ENCODE assay signal across 9 cellular contexts in the genomic region with DNA sequence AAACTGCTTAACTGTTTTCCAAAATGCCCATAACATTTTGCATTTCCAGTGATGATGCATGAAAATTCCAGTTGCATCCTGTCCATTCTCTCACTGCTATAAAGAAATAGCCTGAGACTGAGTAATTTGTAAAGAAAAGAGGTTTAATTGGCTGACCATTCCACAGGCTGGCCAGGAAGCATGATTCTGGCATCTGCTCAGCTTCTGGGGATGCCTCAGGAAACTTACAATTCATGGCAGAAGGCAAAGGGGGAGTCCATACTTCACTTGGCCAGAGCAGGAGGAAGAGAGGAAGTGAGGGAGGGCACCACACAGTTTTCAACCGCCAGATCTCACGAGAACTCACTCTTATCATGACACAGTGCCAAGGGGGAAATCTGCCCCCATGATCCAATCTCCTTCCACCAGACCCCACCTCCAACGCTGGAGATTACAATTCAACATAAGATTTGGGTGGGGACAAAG. TPM values are rescaled to one million over a fixed set of nuclear protein-coding genes. Genes with fewer than 3 reads are reported as not detected.
A peak's percentile ranks its signal among the peaks of the same experiment; 100 is the strongest.
DNase-seq lines count a peak whose midpoint lies in the region; ATAC-seq, FAIRE-seq and TF ChIP-seq lines count a peak whose summit lies in the region.
"Had no signal": no experiment of that assay in that cellular context is flagged by ENCODE, and none has a peak within 500 bp of the region (broad histone marks: within the 10 kb centered on the region; RNA-seq: fewer than 3 reads in every experiment).

No MANE protein-coding gene starts in this region.

- no peak overlapping the region for H3K9ac ChIP-seq in liver (ENCODE audit: low read depth in 1 of 2, low read length in 2 of 2)

- FAIRE-seq in D721Med (lab: Jason Lieb, UNC): no peak

- no peak for TF ChIP-seq RAD21 in liver (IDR thresholded peaks at IDR 0.05)

- H3K27ac ChIP-seq in KOPT-K1 (ENCODE audit: low read depth, low read length, poor library complexity, severe bottlenecking): peak overlapping the region; percentile 73
- peak overlapping the region; percentile 5 to 64 for H3K27ac ChIP-seq in liver (ENCODE audit: low read depth in 1 of 2, low read length in 2 of 2)
- peak overlapping the region; percentile 84 to 91 for H3K27ac ChIP-seq in uterus

- TF ChIP-seq CTCF in AG10803 (conservative IDR thresholded peaks at IDR 0.05; ENCODE audit: low read length) (no peak), liver (IDR thresholded peaks at IDR 0.05; ENCODE audit: low read depth, low read length, missing input control) (no peak), uterus (IDR thresholded peaks at IDR 0.05) (no peak), D721Med (IDR thresholded peaks at IDR 0.05; ENCODE audit: insufficient read depth, missing control alignments) (no peak)

- no peak for TF ChIP-seq POLR2A in uterus (IDR thresholded peaks at IDR 0.05)

- H3K27me3 Mint-ChIP-seq in activated naive CD4-positive, alpha-beta T cell treated with anti-CD3 and anti-CD28 coated beads, Interleukin-2, amount 50 U/mL, for 24 hours: no peaks in the 10 kb centered on the region

- H3K9me3 ChIP-seq in KOPT-K1 (ENCODE audit: insufficient read depth, low read length, poor library complexity, severe bottlenecking): no peaks in the 10 kb centered on the region
- H3K9me3 ChIP-seq in liver (ENCODE audit: control insufficient read depth in 4 of 4, low read length in 3 of 4): no peaks in the 10 kb centered on the region
- H3K9me3 ChIP-seq in uterus: no peaks in the 10 kb centered on the region

- peaks cover 34% of the 10 kb centered on the region for H3K36me3 Mint-ChIP-seq in activated naive CD4-positive, alpha-beta T cell treated with anti-CD3 and anti-CD28 coated beads, Interleukin-2, amount 50 U/mL, for 24 hours

- H3K4me1 ChIP-seq in liver (ENCODE audit: control insufficient read depth in 4 of 4, insufficient read depth in 4 of 4, low read length in 3 of 4) (peaks cover 3 to 12% (median 8%) of the 10 kb centered on the region in 4 donors), uterus (peaks cover 0 to 6% of the 10 kb centered on the region in 2 donors)

- H3K4me3 ChIP-seq in AG10803 (ENCODE audit: low read length): no peak overlapping the region
- H3K4me3 ChIP-seq in liver (ENCODE audit: low read depth in 1 of 3, low read length in 3 of 3): no peak overlapping the region
- no peak overlapping the region for H3K4me3 ChIP-seq in uterus

- intact Hi-C loops in uterus (cut with DNase I; ENCODE audit: low total_unique reads): no loop called here

- peak; percentile 85 for DNase-seq in AG10803 (ENCODE audit: low read depth)
- DNase-seq in uterus: no peak
- no peak for DNase-seq in D721Med (ENCODE audit: insufficient read length, low spot score)
- DNase-seq in HuH-7.5 (ENCODE audit: low spot score): no peak

- peaks cover 69% of the 10 kb centered on the region for H3K4me1 Mint-ChIP-seq in activated naive CD4-positive, alpha-beta T cell treated with anti-CD3 and anti-CD28 coated beads, Interleukin-2, amount 50 U/mL, for 24 hours

- H3K27me3 ChIP-seq in liver (ENCODE audit: control insufficient read depth in 4 of 4, insufficient read depth in 4 of 4, low read length in 3 of 4) (no peaks in the 10 kb centered on the region), uterus (no peaks in the 10 kb centered on the region)

- H3K9me3 Mint-ChIP-seq in activated naive CD4-positive, alpha-beta T cell treated with anti-CD3 and anti-CD28 coated beads, Interleukin-2, amount 50 U/mL, for 24 hours: peaks cover 12% of the 10 kb centered on the region

- ATAC-seq in HG02610 (IDR thresholded peaks at IDR 0.05; ENCODE audit: unreplicated experiment): no peak

- 75% methylated on average over 3 of the region's 3 CpGs for WGBS in liver

- H3K36me3 ChIP-seq in KOPT-K1 (ENCODE audit: insufficient read depth, low read length): no peaks in the 10 kb centered on the region
- H3K36me3 ChIP-seq in liver (ENCODE audit: control insufficient read depth in 4 of 4, insufficient read depth in 3 of 4, low read depth in 1 of 4, low read length in 3 of 4): peaks cover 0 to 4% (median 0%) of the 10 kb centered on the region in 4 donors
- no peaks in the 10 kb centered on the region for H3K36me3 ChIP-seq in uterus

- H3K27ac Mint-ChIP-seq in activated naive CD4-positive, alpha-beta T cell treated with anti-CD3 and anti-CD28 coated beads, Interleukin-2, amount 50 U/mL, for 24 hours: peak overlapping the region; percentile 99

- H3K4me3 Mint-ChIP-seq in activated naive CD4-positive, alpha-beta T cell treated with anti-CD3 and anti-CD28 coated beads, Interleukin-2, amount 50 U/mL, for 24 hours: peak overlapping the region; percentile 99

TF ChIP-seq in liver, 16 proteins besides CTCF, POLR2A, EP300 and RAD21:
- no peak for TF ChIP-seq HNF4A (conservative IDR thresholded peaks at IDR 0.05)

RNA-seq across cellular contexts. Expression of a gene that starts 18.2 kb away (rescaled TPM):
- total RNA-seq in liver: 1 to 10 TPM; 3.1 to 3.7 TPM
- 1 to 10 TPM in 1 of 2 donors, under 1 TPM in 1; 0.16 to 2.8 TPM for polyA plus RNA-seq in liver
- total RNA-seq in uterus: 10 to 100 TPM in 2 of 4 donors, 1 to 10 TPM in 2; 6.8 to 22.8 (median 13.9) TPM

RNA-seq across cellular contexts. Expression of a gene that starts 43.6 kb away (rescaled TPM):
- total RNA-seq in liver: 1 to 10 TPM in 1 of 2 donors, under 1 TPM in 1; 0.75 to 1.2 TPM
- polyA plus RNA-seq in liver: 1 to 10 TPM in 1 of 2 donors, under 1 TPM in 1; 0.53 to 1.2 TPM
- total RNA-seq in uterus: under 1 TPM in 2 of 4 donors, not detected in 2; 0.41 to 0.61 TPM
- total RNA-seq: epithelial cell of proximal tubule had no signal

Comparison
In these comparisons a context has a peak if more than half of its experiments do, and no peak if none do; other contexts are left out.
1. H3K27ac ChIP-seq: peak in every context shown above with its lines; median percentile 88 in uterus; 73 in KOPT-K1; 34 in liver.